28 cellular contexts compared by ENCODE assay signal in genomic region chr12:57397441-57397840, GRCh38. TPM values are rescaled to one million over a fixed set of nuclear protein-coding genes. Genes with fewer than 3 reads are reported as not detected.
DNase-seq lines count a peak whose midpoint lies in the region; ATAC-seq, FAIRE-seq and TF ChIP-seq lines count a peak whose summit lies in the region.
"Had no signal": no experiment of that assay in that cellular context is flagged by ENCODE, and none has a peak within 500 bp of the region (broad histone marks: within the 10 kb centered on the region; RNA-seq: fewer than 3 reads in every experiment).

No MANE protein-coding gene starts in this region.

- H3K36me3 Mint-ChIP-seq in activated naive CD8-positive, alpha-beta T cell treated with anti-CD3 and anti-CD28 coated beads for 36 hours, result peaks cover 17% of the 10 kb centered on the region
- H3K36me3 Mint-ChIP-seq in activated naive CD8-positive, alpha-beta T cell treated with anti-CD3 and anti-CD28 coated beads, Interleukin-2, amount 50 U/mL, for 24 hours (ENCODE audit: low read depth), result peaks cover 11% of the 10 kb centered on the region
- H3K36me3 Mint-ChIP-seq in H9 (ENCODE audit: insufficient read depth in 1 of 3, low read depth in 3 of 3) (peaks cover 3 to 25% (median 22%) of the 10 kb centered on the region in 3 experiments), endodermal cell (ENCODE audit: low read depth) (peaks cover 35% of the 10 kb centered on the region)
- H3K36me3 Mint-ChIP-seq in stimulated activated effector memory CD8-positive, alpha-beta T cell treated with anti-CD3 and anti-CD28 coated beads, Interleukin-12 subunit alpha, Interleukin-12 subunit beta, amount 100 ng/mL, for 72 hours, result peaks cover 37% of the 10 kb centered on the region

- H3K18ac ChIP-seq in H9 (ENCODE audit: insufficient read length, low read depth, low read length), result no peak overlapping the region

- H3K9me3 ChIP-seq in H9 (ENCODE audit: control insufficient read depth, low read depth, low read length), result no peaks in the 10 kb centered on the region
- H3K9me3 ChIP-seq in endodermal cell (ENCODE audit: control insufficient read depth, low read length), result no peaks in the 10 kb centered on the region
- no peaks in the 10 kb centered on the region for H3K9me3 ChIP-seq in HepG2 (ENCODE audit: low read length)
- H3K9me3 ChIP-seq: Caco-2, HAP-1, SK-N-SH had no signal

- peaks cover 2% of the 10 kb centered on the region for H3K79me1 ChIP-seq in H9 (ENCODE audit: insufficient read depth, low read depth, low read length, poor library complexity, severe bottlenecking)

- H2BK5ac ChIP-seq in H9 (ENCODE audit: insufficient read length, low read length), result no peak overlapping the region

- TF ChIP-seq EP300 in HepG2 (IDR thresholded peaks at IDR 0.05; ENCODE audit: low read depth in 2 of 2, low read length in 2 of 2), result no peak
- TF ChIP-seq EP300 in HepG2 (CRISPR knock-in tag; IDR thresholded peaks at IDR 0.05; ENCODE audit: borderline replicate concordance), result no peak

- H3K56ac ChIP-seq in H9 (ENCODE audit: insufficient read length, low read depth, low read length), result no peak overlapping the region

- H2AK5ac ChIP-seq in H9 (ENCODE audit: insufficient read length, low read length), result no peak overlapping the region

- CTCF ChIA-PET in HepG2 (lab: Yijun Ruan, JAX; ENCODE audit: low intra/inter-chr PET ratio, low total read pairs), result no interaction called here

- no peak for TF ChIP-seq POLR2A in HepG2 (IDR thresholded peaks at IDR 0.05; ENCODE audit: insufficient read depth in 1 of 2, low read depth in 2 of 2, low read length in 2 of 2)

- no peak overlapping the region for H4K5ac ChIP-seq in H9 (ENCODE audit: insufficient read length, low read depth, low read length)

- no peak overlapping the region for H4K8ac ChIP-seq in H9 (replicated peaks; ENCODE audit: insufficient read length, low read depth, low read length)

- WGBS in H9 (ENCODE audit: extremely low coverage, insufficient read length, low lambda C conversion rate), result no CpG with 5 or more reads among the region's 2 CpGs
- 92 to 95% methylated on average over 2 of the region's 2 CpGs for WGBS in endodermal cell (ENCODE audit: insufficient coverage in 1 of 2, insufficient read length in 1 of 2), 2 experiments
- WGBS in HepG2 (ENCODE audit: low lambda C conversion rate), result 94% methylated on average over 2 of the region's 2 CpGs

- no peak overlapping the region for H2BK15ac ChIP-seq in H9 (ENCODE audit: low read depth, low read length)

- no peak overlapping the region for H4K91ac ChIP-seq in H9 (ENCODE audit: insufficient read length, low read depth, low read length)

- H3K9ac ChIP-seq in H9 (ENCODE audit: extremely low read depth, insufficient read length, low read length), result no peak overlapping the region
- H3K9ac ChIP-seq in endodermal cell (ENCODE audit: extremely low read depth, low read length, poor library complexity, severe bottlenecking), result no peak overlapping the region
- no peak overlapping the region for H3K9ac ChIP-seq in HepG2 (ENCODE audit: insufficient read depth, low read depth, low read length)
- H3K9ac ChIP-seq: GM23248, SK-N-SH had no signal

- H4K20me1 ChIP-seq in H9 (ENCODE audit: control insufficient read depth, insufficient read depth, insufficient read length) (no peaks in the 10 kb centered on the region), HepG2 (ENCODE audit: insufficient read depth, low read length) (no peaks in the 10 kb centered on the region)

- H3K14ac ChIP-seq in H9 (ENCODE audit: insufficient read depth, low read length), result no peak overlapping the region

- TF ChIP-seq CTCF in H9 (conservative IDR thresholded peaks at IDR 0.05) (peak; percentile 39), endodermal cell (conservative IDR thresholded peaks at IDR 0.05) (peak; percentile 53), HepG2 (CRISPR knock-in tag; IDR thresholded peaks at IDR 0.05) (no peak)

- H3K27me3 ChIP-seq in H9 (ENCODE audit: insufficient read depth, low read length) (no peaks in the 10 kb centered on the region), endodermal cell (ENCODE audit: control insufficient read depth, insufficient read depth, low read length, poor library complexity, severe bottlenecking) (no peaks in the 10 kb centered on the region), HepG2 (ENCODE audit: control insufficient read depth in 1 of 2, insufficient read depth in 2 of 2, low read length in 2 of 2) (no peaks in the 10 kb centered on the region; a peak in 1 of 5 replicates)

- BruUV-seq in HepG2 (replicated peaks; lab: Mats Ljungman, UMichigan), result no TSS peak

- DNase-seq in activated naive CD8-positive, alpha-beta T cell treated with anti-CD3 and anti-CD28 coated beads for 36 hours, result no peak
- DNase-seq in activated naive CD8-positive, alpha-beta T cell treated with anti-CD3 and anti-CD28 coated beads, Interleukin-2, amount 50 U/mL, for 24 hours, result no peak
- DNase-seq in H9 (no peak), endodermal cell (no peak), HepG2 (ENCODE audit: low spot score) (no peak)
- DNase-seq in stimulated activated effector memory CD8-positive, alpha-beta T cell treated with anti-CD3 and anti-CD28 coated beads, Interleukin-12 subunit alpha, Interleukin-12 subunit beta, amount 100 ng/mL, for 72 hours (ENCODE audit: low spot score in 2 of 2), result no peak
- DNase-seq: AML-193, Caco-2, DMS 273 treated with DMSO at 0.1 percent for 48 hours, GM23248, NCI-H1092, NCI-H1436 treated with DMSO at 0.1 percent for 48 hours, NCI-H1930, NCI-H2227 treated with DMSO at 0.1 percent for 48 hours, NCI-H510A, NCI-H748 treated with DMSO at 0.1 percent for 48 hours, PC-9, RPMI8226, SHP77, SK-N-SH had no signal

- no peak for TF ChIP-seq RAD21 in HepG2 (CRISPR knock-in tag; IDR thresholded peaks at IDR 0.05)

- H3K4me3 Mint-ChIP-seq in activated naive CD8-positive, alpha-beta T cell treated with anti-CD3 and anti-CD28 coated beads for 36 hours, result no peak overlapping the region
- H3K4me3 Mint-ChIP-seq in activated naive CD8-positive, alpha-beta T cell treated with anti-CD3 and anti-CD28 coated beads, Interleukin-2, amount 50 U/mL, for 24 hours, result no peak overlapping the region
- no peak overlapping the region for H3K4me3 Mint-ChIP-seq in H9
- no peak overlapping the region for H3K4me3 Mint-ChIP-seq in endodermal cell
- no peak overlapping the region for H3K4me3 Mint-ChIP-seq in stimulated activated effector memory CD8-positive, alpha-beta T cell treated with anti-CD3 and anti-CD28 coated beads, Interleukin-12 subunit alpha, Interleukin-12 subunit beta, amount 100 ng/mL, for 72 hours
- H3K4me3 Mint-ChIP-seq: CD14-positive monocyte had no signal

- H3K4me1 Mint-ChIP-seq in activated naive CD8-positive, alpha-beta T cell treated with anti-CD3 and anti-CD28 coated beads for 36 hours, result peaks cover 6% of the 10 kb centered on the region
- H3K4me1 Mint-ChIP-seq in activated naive CD8-positive, alpha-beta T cell treated with anti-CD3 and anti-CD28 coated beads, Interleukin-2, amount 50 U/mL, for 24 hours, result peaks cover 7% of the 10 kb centered on the region
- H3K4me1 Mint-ChIP-seq in H9 (peaks cover 9% of the 10 kb centered on the region in 2 experiments), endodermal cell (peaks cover 8% of the 10 kb centered on the region)
- H3K4me1 Mint-ChIP-seq in stimulated activated effector memory CD8-positive, alpha-beta T cell treated with anti-CD3 and anti-CD28 coated beads, Interleukin-12 subunit alpha, Interleukin-12 subunit beta, amount 100 ng/mL, for 72 hours, result peaks cover 8% of the 10 kb centered on the region
- H3K4me1 Mint-ChIP-seq: CD14-positive monocyte had no signal

- H3K4me1 ChIP-seq in H9 (ENCODE audit: insufficient read depth, low read length) (no peaks in the 10 kb centered on the region), endodermal cell (ENCODE audit: control insufficient read depth, insufficient read depth, low read length) (no peaks in the 10 kb centered on the region), HepG2 (ENCODE audit: insufficient read depth, low read length) (no peaks in the 10 kb centered on the region)
- H3K4me1 ChIP-seq: Caco-2 had no signal

- no peak overlapping the region for H2BK120ac ChIP-seq in H9 (ENCODE audit: low read depth, low read length, poor library complexity, severe bottlenecking)

- no peak overlapping the region for H2BK20ac ChIP-seq in H9 (ENCODE audit: low read depth, low read length, poor library complexity, severe bottlenecking)

- intact Hi-C loops in HepG2 (cut with micrococcal nuclease; ENCODE audit: unreplicated experiment), result no loop called here

- peak overlapping the region; percentile 38 for H3K27ac Mint-ChIP-seq in activated naive CD8-positive, alpha-beta T cell treated with anti-CD3 and anti-CD28 coated beads for 36 hours
- no peak overlapping the region for H3K27ac Mint-ChIP-seq in activated naive CD8-positive, alpha-beta T cell treated with anti-CD3 and anti-CD28 coated beads, Interleukin-2, amount 50 U/mL, for 24 hours
- H3K27ac Mint-ChIP-seq in H9 (peak overlapping the region in 2 of 3 experiments; percentile 34 to 73; a peak in 2 of 7 replicates), endodermal cell (no peak overlapping the region)
- peak overlapping the region; percentile 32 for H3K27ac Mint-ChIP-seq in stimulated activated effector memory CD8-positive, alpha-beta T cell treated with anti-CD3 and anti-CD28 coated beads, Interleukin-12 subunit alpha, Interleukin-12 subunit beta, amount 100 ng/mL, for 72 hours

- no peak overlapping the region for H3T11ph ChIP-seq in H9 (ENCODE audit: low read length)

- no peak overlapping the region for H3K4ac ChIP-seq in H9 (ENCODE audit: low read depth, low read length)

- no peak overlapping the region for H3K27ac ChIP-seq in H9 (ENCODE audit: insufficient read length, low read depth, low read length)
- H3K27ac ChIP-seq in endodermal cell (ENCODE audit: low read depth, low read length), result no peak overlapping the region
- no peak overlapping the region for H3K27ac ChIP-seq in HepG2 (ENCODE audit: extremely low read length, insufficient read depth, low read length)
- H3K27ac ChIP-seq: GM23248, PC-9 had no signal

- no peak for FAIRE-seq in HepG2 (lab: Jason Lieb, UNC)
- FAIRE-seq: G401.6, GM18507 had no signal

- H3K9me3 Mint-ChIP-seq in activated naive CD8-positive, alpha-beta T cell treated with anti-CD3 and anti-CD28 coated beads for 36 hours, result no peaks in the 10 kb centered on the region
- H3K9me3 Mint-ChIP-seq in activated naive CD8-positive, alpha-beta T cell treated with anti-CD3 and anti-CD28 coated beads, Interleukin-2, amount 50 U/mL, for 24 hours, result no peaks in the 10 kb centered on the region
- H3K9me3 Mint-ChIP-seq in H9 (no peaks in the 10 kb centered on the region), endodermal cell (no peaks in the 10 kb centered on the region)
- no peaks in the 10 kb centered on the region for H3K9me3 Mint-ChIP-seq in stimulated activated effector memory CD8-positive, alpha-beta T cell treated with anti-CD3 and anti-CD28 coated beads, Interleukin-12 subunit alpha, Interleukin-12 subunit beta, amount 100 ng/mL, for 72 hours
- H3K9me3 Mint-ChIP-seq: CD14-positive monocyte had no signal

- H3K23me2 ChIP-seq in H9 (ENCODE audit: insufficient read length, low read depth, low read length, poor library complexity, severe bottlenecking), result no peaks in the 10 kb centered on the region

- ATAC-seq in activated naive CD8-positive, alpha-beta T cell treated with anti-CD3 and anti-CD28 coated beads, Interleukin-2, amount 50 U/mL, for 24 hours, result no peak
- ATAC-seq in stimulated activated effector memory CD8-positive, alpha-beta T cell treated with anti-CD3 and anti-CD28 coated beads, Interleukin-12 subunit alpha, Interleukin-12 subunit beta, amount 100 ng/mL, for 72 hours, result no peak
- ATAC-seq in HG03280 (IDR thresholded peaks at IDR 0.05; ENCODE audit: unreplicated experiment) (no peak), HG03175 (IDR thresholded peaks at IDR 0.05; ENCODE audit: unreplicated experiment) (no peak), HepG2 (no peak)

- peaks cover 17% of the 10 kb centered on the region for H3K36me3 ChIP-seq in endodermal cell (ENCODE audit: control insufficient read depth, insufficient read depth, low read length)
- H3K36me3 ChIP-seq in HepG2 (replicated peaks in 1 of 2; ENCODE audit: control insufficient read depth in 1 of 2, insufficient read depth in 2 of 2, low read length in 2 of 2), result peaks cover 0 to 8% of the 10 kb centered on the region in 2 experiments; a peak in 1 of 5 replicates

- H3K4me2 ChIP-seq in H9 (ENCODE audit: insufficient read depth, insufficient read length, low read length) (no peak overlapping the region), HepG2 (ENCODE audit: low read depth, low read length) (no peak overlapping the region)
- H3K4me2 ChIP-seq: PC-9, SK-N-SH had no signal

- POLR2A ChIA-PET in HepG2 (lab: Yijun Ruan, JAX), result no interaction called here

- no peaks in the 10 kb centered on the region for H3K27me3 Mint-ChIP-seq in activated naive CD8-positive, alpha-beta T cell treated with anti-CD3 and anti-CD28 coated beads for 36 hours
- H3K27me3 Mint-ChIP-seq in activated naive CD8-positive, alpha-beta T cell treated with anti-CD3 and anti-CD28 coated beads, Interleukin-2, amount 50 U/mL, for 24 hours, result no peaks in the 10 kb centered on the region
- H3K27me3 Mint-ChIP-seq in H9 (ENCODE audit: low read depth), result no peaks in the 10 kb centered on the region
- H3K27me3 Mint-ChIP-seq in endodermal cell (ENCODE audit: insufficient read depth), result no peaks in the 10 kb centered on the region

- no peak overlapping the region for H2BK12ac ChIP-seq in H9 (ENCODE audit: insufficient read length, low read depth, low read length)

- in situ Hi-C loops in HepG2 (cut with HindIII; ENCODE audit: extremely low pct_ligation_motif_present, low pct_unique_long_range_greater_than_20kb), result no loop called here

- H3K23ac ChIP-seq in H9 (ENCODE audit: insufficient read length, low read depth, low read length), result no peak overlapping the region

- H2AFZ ChIP-seq in H9 (ENCODE audit: low read length) (no peak overlapping the region), HepG2 (ENCODE audit: low read length) (no peak overlapping the region)
- H2AFZ ChIP-seq: GM23248, PC-9 had no signal

- H3K4me3 ChIP-seq in endodermal cell (ENCODE audit: low read length), result no peak overlapping the region
- no peak overlapping the region for H3K4me3 ChIP-seq in HepG2 (replicated peaks in 1 of 3; ENCODE audit: insufficient read depth in 1 of 3, low read depth in 2 of 3, low read length in 3 of 3)
- H3K4me3 ChIP-seq: GM23248, HAP-1, PC-9 had no signal

- H3K79me2 ChIP-seq in H9 (ENCODE audit: insufficient read depth, low read length) (no peaks in the 10 kb centered on the region), HepG2 (ENCODE audit: insufficient read depth, low read length) (no peaks in the 10 kb centered on the region)

RNA-seq across cellular contexts. Expression of gene R3HDM2, which starts 33.4 kb away (rescaled TPM):
- 10 to 100 TPM; 22.8 to 24.2 TPM for total RNA-seq in activated naive CD8-positive, alpha-beta T cell treated with anti-CD3 and anti-CD28 coated beads for 36 hours
- total RNA-seq in H9 (2021) (43.9 and 45.4 TPM in 2 replicates), endodermal cell (100 to 1,000 TPM in 1 of 2 donors, 10 to 100 TPM in 1; 82.7 to 116 TPM), HepG2 (2016; rRNA removed; fragmentation: Illumina TruSeq; extraction: Trizol) (8.3 and 11.1 TPM in 2 replicates)
- polyA plus RNA-seq in endodermal cell (2013, experiment 1 of 2), result 48.3 TPM
- 38.3 TPM for polyA plus RNA-seq in endodermal cell (2013, experiment 2 of 2)
- total RNA-seq in HepG2 (2016; cell fraction: cytosol; rRNA removed; fragmentation: Illumina TruSeq; extraction: Trizol; ENCODE audit: low read depth), result 5.7 and 8.8 TPM in 2 replicates
- 6.4 and 10.3 TPM in 2 replicates for total RNA-seq in HepG2 (2016; cell fraction: insoluble cytoplasmic fraction; rRNA removed; fragmentation: Illumina TruSeq; extraction: Trizol)
- 9.0 and 10.3 TPM in 2 replicates for total RNA-seq in HepG2 (2016; cell fraction: membrane; rRNA removed; fragmentation: Illumina TruSeq; extraction: Trizol)
- total RNA-seq in HepG2 (2016; cell fraction: nucleus; rRNA removed; fragmentation: Illumina TruSeq; extraction: Trizol), result 14.9 and 18.4 TPM in 2 replicates
- polyA plus RNA-seq in HepG2 (2011; rRNA removed), result 23.5 and 26.2 TPM in 2 replicates
- polyA plus RNA-seq in HepG2 (2011; cell fraction: cytosol; rRNA removed), result 7.3 and 10.4 TPM in 2 replicates
- 48.1 and 57.1 TPM in 2 replicates for polyA plus RNA-seq in HepG2 (2011; cell fraction: nucleus; rRNA removed)
- 13.7 and 15.9 TPM in 2 replicates for polyA plus RNA-seq in HepG2 (2012)
- 1.4 and 2.4 TPM in 2 replicates for polyA plus RNA-seq in HepG2 (2016; cell fraction: cytosol; fragmentation: Illumina TruSeq; extraction: Trizol; ENCODE audit: low read depth)
- polyA plus RNA-seq in HepG2 (2016; cell fraction: insoluble cytoplasmic fraction; fragmentation: Illumina TruSeq; extraction: Trizol; ENCODE audit: low read depth), result 10.8 and 11.3 TPM in 2 replicates
- 6.5 and 7.8 TPM in 2 replicates for polyA plus RNA-seq in HepG2 (2016; cell fraction: membrane; fragmentation: Illumina TruSeq; extraction: Trizol; ENCODE audit: low read depth)
- 44.4 and 51.2 TPM in 2 replicates for polyA plus RNA-seq in HepG2 (2016; cell fraction: nucleus; fragmentation: Illumina TruSeq; extraction: Trizol; ENCODE audit: insufficient read depth, low read depth)
- 10.6 and 21.3 TPM in 2 replicates for polyA minus RNA-seq in HepG2 (2011; rRNA and poly(A)+ RNA removed; ENCODE audit: low replicate concordance)
- 9.9 and 10.8 TPM in 2 replicates for polyA minus RNA-seq in HepG2 (2011; cell fraction: cytosol; rRNA and poly(A)+ RNA removed)
- polyA minus RNA-seq in HepG2 (2011; cell fraction: nucleus; rRNA and poly(A)+ RNA removed), result 26.1 and 27.0 TPM in 2 replicates

RNA-seq across cellular contexts. Expression of gene INHBC, which starts 37.1 kb away (rescaled TPM):
- not detected for total RNA-seq in activated naive CD8-positive, alpha-beta T cell treated with anti-CD3 and anti-CD28 coated beads for 36 hours
- not detected in 2 replicates for total RNA-seq in H9 (2021)
- not detected for total RNA-seq in endodermal cell
- 0.11 TPM for polyA plus RNA-seq in endodermal cell (2013, experiment 1 of 2)
- polyA plus RNA-seq in endodermal cell (2013, experiment 2 of 2), result not detected
- 1.5 and 1.8 TPM in 2 replicates for total RNA-seq in HepG2 (2016; rRNA removed; fragmentation: Illumina TruSeq; extraction: Trizol)
- total RNA-seq in HepG2 (2016; cell fraction: cytosol; rRNA removed; fragmentation: Illumina TruSeq; extraction: Trizol; ENCODE audit: low read depth), result 0.20 and 0.35 TPM in 2 replicates
- total RNA-seq in HepG2 (2016; cell fraction: insoluble cytoplasmic fraction; rRNA removed; fragmentation: Illumina TruSeq; extraction: Trizol), result 1.3 and 1.7 TPM in 2 replicates
- 1.1 TPM in 2 replicates for total RNA-seq in HepG2 (2016; cell fraction: membrane; rRNA removed; fragmentation: Illumina TruSeq; extraction: Trizol)
- total RNA-seq in HepG2 (2016; cell fraction: nucleus; rRNA removed; fragmentation: Illumina TruSeq; extraction: Trizol), result 2.3 and 2.6 TPM in 2 replicates
- polyA plus RNA-seq in HepG2 (2011; rRNA removed), result 12.7 and 13.8 TPM in 2 replicates
- polyA plus RNA-seq in HepG2 (2011; cell fraction: cytosol; rRNA removed), result 11.4 and 11.9 TPM in 2 replicates
- polyA plus RNA-seq in HepG2 (2011; cell fraction: nucleus; rRNA removed), result 4.8 and 6.4 TPM in 2 replicates
- 2.3 and 4.2 TPM in 2 replicates for polyA plus RNA-seq in HepG2 (2012)
- polyA plus RNA-seq in HepG2 (2016; cell fraction: cytosol; fragmentation: Illumina TruSeq; extraction: Trizol; ENCODE audit: low read depth), result 0.35 and 0.46 TPM in 2 replicates
- polyA plus RNA-seq in HepG2 (2016; cell fraction: insoluble cytoplasmic fraction; fragmentation: Illumina TruSeq; extraction: Trizol; ENCODE audit: low read depth), result 3.2 and 3.3 TPM in 2 replicates
- polyA plus RNA-seq in HepG2 (2016; cell fraction: membrane; fragmentation: Illumina TruSeq; extraction: Trizol; ENCODE audit: low read depth), result 1.3 and 1.4 TPM in 2 replicates
- polyA plus RNA-seq in HepG2 (2016; cell fraction: nucleus; fragmentation: Illumina TruSeq; extraction: Trizol; ENCODE audit: insufficient read depth, low read depth), result 4.0 and 4.8 TPM in 2 replicates
- polyA minus RNA-seq in HepG2 (2011; rRNA and poly(A)+ RNA removed; ENCODE audit: low replicate concordance), result 0.16 and 20.9 TPM in 2 replicates
- polyA minus RNA-seq in HepG2 (2011; cell fraction: cytosol; rRNA and poly(A)+ RNA removed), result 4.8 and 4.9 TPM in 2 replicates
- polyA minus RNA-seq in HepG2 (2011; cell fraction: nucleus; rRNA and poly(A)+ RNA removed), result 5.0 and 6.3 TPM in 2 replicates
- total RNA-seq: A172, Caco-2, GM23248 had no signal
- polyA plus RNA-seq: AG04450, CD14-positive monocyte, GM23248 had no signal

RNA-seq across cellular contexts. Expression of gene INHBE, which starts 57.7 kb away (rescaled TPM):
- 1 to 10 TPM; 1.2 to 1.7 TPM for total RNA-seq in activated naive CD8-positive, alpha-beta T cell treated with anti-CD3 and anti-CD28 coated beads for 36 hours
- total RNA-seq in H9 (2021) (9.6 and 10.1 TPM in 2 replicates), endodermal cell (under 1 TPM; 0.24 to 0.29 TPM), HepG2 (2016; rRNA removed; fragmentation: Illumina TruSeq; extraction: Trizol) (6.8 and 17.0 TPM in 2 replicates)
- polyA plus RNA-seq in endodermal cell (2013, experiment 1 of 2), result 5.3 TPM
- 1.9 TPM for polyA plus RNA-seq in endodermal cell (2013, experiment 2 of 2)
- 1.4 and 1.9 TPM in 2 replicates for total RNA-seq in HepG2 (2016; cell fraction: cytosol; rRNA removed; fragmentation: Illumina TruSeq; extraction: Trizol; ENCODE audit: low read depth)
- 8.0 and 15.5 TPM in 2 replicates for total RNA-seq in HepG2 (2016; cell fraction: insoluble cytoplasmic fraction; rRNA removed; fragmentation: Illumina TruSeq; extraction: Trizol)
- 3.2 and 3.3 TPM in 2 replicates for total RNA-seq in HepG2 (2016; cell fraction: membrane; rRNA removed; fragmentation: Illumina TruSeq; extraction: Trizol)
- total RNA-seq in HepG2 (2016; cell fraction: nucleus; rRNA removed; fragmentation: Illumina TruSeq; extraction: Trizol), result 11.2 and 13.1 TPM in 2 replicates
- polyA plus RNA-seq in HepG2 (2011; rRNA removed), result 32.0 and 55.8 TPM in 2 replicates
- polyA plus RNA-seq in HepG2 (2011; cell fraction: cytosol; rRNA removed), result 39.2 and 45.0 TPM in 2 replicates
- polyA plus RNA-seq in HepG2 (2011; cell fraction: nucleus; rRNA removed), result 12.5 and 25.8 TPM in 2 replicates
- 16.9 and 62.2 TPM in 2 replicates for polyA plus RNA-seq in HepG2 (2012)
- polyA plus RNA-seq in HepG2 (2016; cell fraction: cytosol; fragmentation: Illumina TruSeq; extraction: Trizol; ENCODE audit: low read depth), result 0.90 and 1.2 TPM in 2 replicates
- 6.5 and 7.6 TPM in 2 replicates for polyA plus RNA-seq in HepG2 (2016; cell fraction: insoluble cytoplasmic fraction; fragmentation: Illumina TruSeq; extraction: Trizol; ENCODE audit: low read depth)
- polyA plus RNA-seq in HepG2 (2016; cell fraction: membrane; fragmentation: Illumina TruSeq; extraction: Trizol; ENCODE audit: low read depth), result 1.8 and 2.0 TPM in 2 replicates
- polyA plus RNA-seq in HepG2 (2016; cell fraction: nucleus; fragmentation: Illumina TruSeq; extraction: Trizol; ENCODE audit: insufficient read depth, low read depth), result 16.9 and 17.1 TPM in 2 replicates
- polyA minus RNA-seq in HepG2 (2011; rRNA and poly(A)+ RNA removed; ENCODE audit: low replicate concordance), result 0.51 and 61.0 TPM in 2 replicates
- 21.0 and 26.6 TPM in 2 replicates for polyA minus RNA-seq in HepG2 (2011; cell fraction: cytosol; rRNA and poly(A)+ RNA removed)
- 7.1 and 11.4 TPM in 2 replicates for polyA minus RNA-seq in HepG2 (2011; cell fraction: nucleus; rRNA and poly(A)+ RNA removed)
- polyA plus RNA-seq: CD14-positive monocyte had no signal

Comparison
In these comparisons a context has a peak if more than half of its experiments do, and no peak if none do; other contexts are left out.
1. H3K27ac Mint-ChIP-seq: peak in activated naive CD8-positive, alpha-beta T cell treated with anti-CD3 and anti-CD28 coated beads for 36 hours (single experiment), H9 (2 of 3) and stimulated activated effector memory CD8-positive, alpha-beta T cell treated with anti-CD3 and anti-CD28 coated beads, Interleukin-12 subunit alpha, Interleukin-12 subunit beta, amount 100 ng/mL, for 72 hours (single experiment); none in activated naive CD8-positive, alpha-beta T cell treated with anti-CD3 and anti-CD28 coated beads, Interleukin-2, amount 50 U/mL, for 24 hours (single experiment) and endodermal cell (single experiment).